ENCODE assay signal across 1 cellular context in genomic region chr17:57758654-57759053, GRCh38.
A peak's percentile ranks its signal among the peaks of the same experiment; 100 is the strongest.
TF ChIP-seq lines count a peak whose summit lies in the region.

No MANE protein-coding gene starts in this region.

TF ChIP-seq in SK-N-SH, 30 proteins besides CTCF, POLR2A, EP300 and RAD21 (continued from another document):
- no peak for TF ChIP-seq REST (IDR thresholded peaks at IDR 0.05; ENCODE audit: low read depth, low read length)
- TF ChIP-seq SIN3A (IDR thresholded peaks at IDR 0.05; ENCODE audit: borderline replicate concordance, low read depth, low read length) = no peak
- TF ChIP-seq RCOR1 (IDR thresholded peaks at IDR 0.05; ENCODE audit: low read length) = peak; percentile 94
- TF ChIP-seq FOXJ3 (CRISPR knock-in tag; IDR thresholded peaks at IDR 0.05) = peak; percentile 35; the same call in 1 of the 2 replicates
- no peak for TF ChIP-seq ELF1 (IDR thresholded peaks at IDR 0.05)
